1 cellular context compared by ENCODE assay signal in the genomic region with DNA sequence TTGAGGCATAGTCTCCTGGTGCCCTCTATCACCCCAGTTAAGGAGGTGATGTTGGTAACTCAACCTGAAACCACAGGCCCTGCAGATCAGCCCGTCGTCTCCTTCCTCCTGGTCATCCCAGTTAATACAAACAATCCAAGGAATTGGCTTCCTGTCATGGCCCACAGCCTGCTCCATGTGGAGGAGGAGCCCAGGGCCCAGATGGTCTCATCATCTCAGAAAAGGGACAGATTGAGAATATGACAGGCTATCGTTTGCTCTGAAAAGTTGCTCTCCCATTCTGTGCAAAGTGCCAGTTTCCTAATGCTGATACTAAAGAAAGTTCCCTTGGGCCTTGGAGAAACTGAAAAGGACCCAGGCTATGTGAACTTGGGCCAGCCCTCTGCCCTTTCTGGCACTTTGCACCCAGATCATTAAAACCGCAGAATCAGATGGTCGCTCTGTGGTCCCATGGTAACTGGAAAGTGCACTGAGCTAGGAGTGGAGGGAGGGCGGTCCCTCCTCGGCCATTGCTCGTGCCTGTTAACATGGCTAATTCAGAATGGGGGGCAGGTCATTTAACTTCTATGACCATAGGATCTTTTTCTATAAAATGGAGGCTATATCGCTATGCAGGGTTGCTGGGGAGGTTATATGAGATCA.
TF ChIP-seq lines count a peak whose summit lies in the region.

No MANE protein-coding gene starts in this region.

TF ChIP-seq in IMR-90, 13 proteins besides CTCF, POLR2A, EP300 and RAD21:
- TF ChIP-seq CEBPB (IDR thresholded peaks at IDR 0.05; ENCODE audit: low read depth, low read length) (no peak), FOS (IDR thresholded peaks at IDR 0.05; ENCODE audit: low read depth, low read length) (no peak), MXI1 (IDR thresholded peaks at IDR 0.05; ENCODE audit: borderline replicate concordance, low read depth, low read length) (no peak), BHLHE40 (IDR thresholded peaks at IDR 0.05; ENCODE audit: low read depth, low read length) (no peak), CHD1 (IDR thresholded peaks at IDR 0.05; ENCODE audit: low read depth, low read length) (no peak), RCOR1 (IDR thresholded peaks at IDR 0.05; ENCODE audit: insufficient replicate concordance, low read length) (no peak)
- TF ChIP-seq, protein P1, sequence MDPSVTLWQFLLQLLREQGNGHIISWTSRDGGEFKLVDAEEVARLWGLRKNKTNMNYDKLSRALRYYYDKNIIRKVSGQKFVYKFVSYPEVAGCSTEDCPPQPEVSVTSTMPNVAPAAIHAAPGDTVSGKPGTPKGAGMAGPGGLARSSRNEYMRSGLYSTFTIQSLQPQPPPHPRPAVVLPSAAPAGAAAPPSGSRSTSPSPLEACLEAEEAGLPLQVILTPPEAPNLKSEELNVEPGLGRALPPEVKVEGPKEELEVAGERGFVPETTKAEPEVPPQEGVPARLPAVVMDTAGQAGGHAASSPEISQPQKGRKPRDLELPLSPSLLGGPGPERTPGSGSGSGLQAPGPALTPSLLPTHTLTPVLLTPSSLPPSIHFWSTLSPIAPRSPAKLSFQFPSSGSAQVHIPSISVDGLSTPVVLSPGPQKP (IDR thresholded peaks at IDR 0.05; ENCODE audit: borderline replicate concordance, low read depth, low read length), result no peak
TF ChIP-seq in IMR-90: peak in this region for 0.
